ENCODE assay signal across 26 cellular contexts in genomic region chr9:123524866-123525265, GRCh38.
A peak's percentile ranks its signal among the peaks of the same experiment; 100 is the strongest.
DNase-seq lines count a peak whose midpoint lies in the region; ATAC-seq, FAIRE-seq and TF ChIP-seq lines count a peak whose summit lies in the region.
"Had no signal": no experiment of that assay in that cellular context is flagged by ENCODE, and none has a peak within 500 bp of the region (broad histone marks: within the 10 kb centered on the region; RNA-seq: fewer than 3 reads in every experiment).

No MANE protein-coding gene starts in this region.

- H3K79me2 ChIP-seq in K562 (ENCODE audit: control insufficient read depth, insufficient read depth, low read length) (no peaks in the 10 kb centered on the region), HepG2 (ENCODE audit: insufficient read depth, low read length) (no peaks in the 10 kb centered on the region)

- H2AFZ ChIP-seq in K562 (ENCODE audit: low read depth, low read length) (no peak overlapping the region), HepG2 (ENCODE audit: low read length) (no peak overlapping the region)

- peaks cover 5 to 9% of the 10 kb centered on the region in 2 experiments; a peak in 3 of 5 replicates for H3K4me1 ChIP-seq in K562 (replicated peaks in 1 of 2; ENCODE audit: control insufficient read depth in 2 of 2, insufficient read depth in 2 of 2, low read length in 2 of 2)
- H3K4me1 ChIP-seq in HepG2 (ENCODE audit: insufficient read depth, low read length) = peaks cover 18% of the 10 kb centered on the region
- H3K4me1 ChIP-seq: BE2C, BLaER1 had no signal

- H3K9me3 Mint-ChIP-seq in activated T-cell treated with anti-CD3 and anti-CD28 coated beads, Interleukin-2, amount 50 U/mL, for 4 hours = no peaks in the 10 kb centered on the region
- peaks cover 7% of the 10 kb centered on the region for H3K9me3 Mint-ChIP-seq in activated T-helper 1 cell treated with anti-CD3 and anti-CD28 coated beads, Interleukin-12 subunit alpha, Interleukin-12 subunit beta, Interleukin-2, Interleukin-4 antibody, amounts not matched to agents 30 ng/mL and 10 ng/mL and 1 ng/mL, durations not matched to agents 14 hours and 24 hours and 36 hours

- CTCF ChIA-PET in K562 (lab: Yijun Ruan, JAX; ENCODE audit: low intra/inter-chr PET ratio) (no interaction called here), HepG2 (lab: Yijun Ruan, JAX; ENCODE audit: low intra/inter-chr PET ratio, low total read pairs) (no interaction called here)

- no peaks in the 10 kb centered on the region for H3K27me3 ChIP-seq in K562 (ENCODE audit: control insufficient read depth in 2 of 2, insufficient read depth in 2 of 2, low read length in 2 of 2)
- H3K27me3 ChIP-seq in HepG2 (ENCODE audit: control insufficient read depth in 1 of 2, insufficient read depth in 2 of 2, low read length in 2 of 2) = no peaks in the 10 kb centered on the region
- H3K27me3 ChIP-seq: BE2C, BLaER1 had no signal

- no peak for TF ChIP-seq EP300 in K562 (IDR thresholded peaks at IDR 0.05; ENCODE audit: low read length)
- TF ChIP-seq EP300 in HepG2 (IDR thresholded peaks at IDR 0.05; ENCODE audit: low read depth in 2 of 2, low read length in 2 of 2) = no peak
- TF ChIP-seq EP300 in HepG2 (CRISPR knock-in tag; IDR thresholded peaks at IDR 0.05; ENCODE audit: borderline replicate concordance) = no peak

- H3K36me3 ChIP-seq in K562 (ENCODE audit: control insufficient read depth, insufficient read depth, low read length) = no peaks in the 10 kb centered on the region
- H3K36me3 ChIP-seq in HepG2 (replicated peaks in 1 of 2; ENCODE audit: control insufficient read depth in 1 of 2, insufficient read depth in 2 of 2, low read length in 2 of 2) = peaks cover 2 to 4% of the 10 kb centered on the region in 2 experiments; a peak in 2 of 5 replicates
- H3K36me3 ChIP-seq: BE2C had no signal

- no peak overlapping the region for H3K4me3 Mint-ChIP-seq in activated T-cell treated with anti-CD3 and anti-CD28 coated beads, Interleukin-2, amount 50 U/mL, for 4 hours
- H3K4me3 Mint-ChIP-seq in activated T-helper 1 cell treated with anti-CD3 and anti-CD28 coated beads, Interleukin-12 subunit alpha, Interleukin-12 subunit beta, Interleukin-2, Interleukin-4 antibody, amounts not matched to agents 30 ng/mL and 10 ng/mL and 1 ng/mL, durations not matched to agents 14 hours and 24 hours and 36 hours = no peak overlapping the region
- H3K4me3 Mint-ChIP-seq: CD14-positive monocyte; CD4-positive, alpha-beta memory T cell; CD4-positive, CD25-positive, alpha-beta regulatory T cell; CD8-positive, alpha-beta memory T cell had no signal

- TF ChIP-seq CTCF in K562 (IDR thresholded peaks at IDR 0.05 in 2 of 3, conservative IDR thresholded peaks at IDR 0.05 in 1 of 3; ENCODE audit: insufficient read depth in 2 of 3, low read depth in 1 of 3, low read length in 3 of 3) (no peak), HepG2 (CRISPR knock-in tag; IDR thresholded peaks at IDR 0.05) (no peak)

- H3K9ac ChIP-seq in K562 (ENCODE audit: insufficient read depth in 1 of 2, low read depth in 2 of 2, low read length in 2 of 2) = no peak overlapping the region; a peak in 1 of 4 replicates
- H3K9ac ChIP-seq in HepG2 (ENCODE audit: insufficient read depth, low read depth, low read length) = no peak overlapping the region
- H3K9ac ChIP-seq: BLaER1 had no signal

- POLR2A ChIA-PET in K562 (lab: Yijun Ruan, JAX) = interaction anchor here (0.9 kb wide), 1 partner anchor 17 kb away, joined by 4 read pairs; no protein-coding TSS in a partner anchor
- POLR2A ChIA-PET in HepG2 (lab: Yijun Ruan, JAX) = no interaction called here

- H3K36me3 Mint-ChIP-seq in activated T-cell treated with anti-CD3 and anti-CD28 coated beads, Interleukin-2, amount 50 U/mL, for 4 hours (ENCODE audit: insufficient read depth) = peaks cover 5% of the 10 kb centered on the region
- no peaks in the 10 kb centered on the region for H3K36me3 Mint-ChIP-seq in activated T-helper 1 cell treated with anti-CD3 and anti-CD28 coated beads, Interleukin-12 subunit alpha, Interleukin-12 subunit beta, Interleukin-2, Interleukin-4 antibody, amounts not matched to agents 30 ng/mL and 10 ng/mL and 1 ng/mL, durations not matched to agents 14 hours and 24 hours and 36 hours (ENCODE audit: low read depth)

- H3K9me3 ChIP-seq in K562 (replicated peaks; ENCODE audit: control insufficient read depth, insufficient read depth, low read depth, low read length) (no peaks in the 10 kb centered on the region), HepG2 (ENCODE audit: low read length) (peaks cover 1% of the 10 kb centered on the region; the same call in 1 of the 2 replicates)
- H3K9me3 ChIP-seq: BE2C had no signal

- TF ChIP-seq RAD21 in K562 (CRISPR knock-in tag; conservative IDR thresholded peaks at IDR 0.05 in 1 of 2, IDR thresholded peaks at IDR 0.05 in 1 of 2) (no peak), HepG2 (CRISPR knock-in tag; IDR thresholded peaks at IDR 0.05) (no peak)

- H3K27me3 Mint-ChIP-seq in activated T-cell treated with anti-CD3 and anti-CD28 coated beads, Interleukin-2, amount 50 U/mL, for 4 hours (ENCODE audit: low read depth) = no peaks in the 10 kb centered on the region
- no peaks in the 10 kb centered on the region for H3K27me3 Mint-ChIP-seq in activated T-helper 1 cell treated with anti-CD3 and anti-CD28 coated beads, Interleukin-12 subunit alpha, Interleukin-12 subunit beta, Interleukin-2, Interleukin-4 antibody, amounts not matched to agents 30 ng/mL and 10 ng/mL and 1 ng/mL, durations not matched to agents 14 hours and 24 hours and 36 hours (ENCODE audit: insufficient read depth)
- H3K27me3 Mint-ChIP-seq: CD4-positive, alpha-beta memory T cell; CD4-positive, CD25-positive, alpha-beta regulatory T cell; CD8-positive, alpha-beta memory T cell had no signal

- H3K4me2 ChIP-seq in K562 (ENCODE audit: insufficient read depth, low read length) = peak overlapping the region; percentile 0; the same call in 1 of the 2 replicates
- no peak overlapping the region for H3K4me2 ChIP-seq in HepG2 (ENCODE audit: low read depth, low read length)
- H3K4me2 ChIP-seq: BLaER1 had no signal

- H3K4me3 ChIP-seq in K562 = no peak overlapping the region
- H3K4me3 ChIP-seq in HepG2 (replicated peaks in 1 of 3; ENCODE audit: insufficient read depth in 1 of 3, low read depth in 2 of 3, low read length in 3 of 3) = no peak overlapping the region
- H3K4me3 ChIP-seq: BLaER1, GM12878 had no signal

- H3K27ac Mint-ChIP-seq in activated T-helper 1 cell treated with anti-CD3 and anti-CD28 coated beads, Interleukin-12 subunit alpha, Interleukin-12 subunit beta, Interleukin-2, Interleukin-4 antibody, amounts not matched to agents 30 ng/mL and 10 ng/mL and 1 ng/mL, durations not matched to agents 14 hours and 24 hours and 36 hours = no peak overlapping the region
- H3K27ac Mint-ChIP-seq: CD14-positive monocyte; CD4-positive, alpha-beta memory T cell; CD4-positive, CD25-positive, alpha-beta regulatory T cell; CD8-positive, alpha-beta memory T cell had no signal

- intact Hi-C loops in K562 (cut with micrococcal nuclease) = no loop called here
- intact Hi-C loops in HepG2 (cut with micrococcal nuclease; ENCODE audit: unreplicated experiment) = no loop called here
- intact Hi-C loops in activated T-helper 1 cell treated with anti-CD3 and anti-CD28 coated beads, Interleukin-12 subunit alpha, Interleukin-12 subunit beta, Interleukin-2, Interleukin-4 antibody, amounts not matched to agents 30 ng/mL and 10 ng/mL and 1 ng/mL, durations not matched to agents 14 hours and 24 hours and 36 hours (cut with micrococcal nuclease) = no loop called here

- no peaks in the 10 kb centered on the region for H3K4me1 Mint-ChIP-seq in activated T-cell treated with anti-CD3 and anti-CD28 coated beads, Interleukin-2, amount 50 U/mL, for 4 hours (ENCODE audit: low read depth)
- no peaks in the 10 kb centered on the region for H3K4me1 Mint-ChIP-seq in activated T-helper 1 cell treated with anti-CD3 and anti-CD28 coated beads, Interleukin-12 subunit alpha, Interleukin-12 subunit beta, Interleukin-2, Interleukin-4 antibody, amounts not matched to agents 30 ng/mL and 10 ng/mL and 1 ng/mL, durations not matched to agents 14 hours and 24 hours and 36 hours (ENCODE audit: low read depth)
- H3K4me1 Mint-ChIP-seq: CD4-positive, alpha-beta memory T cell; CD8-positive, alpha-beta memory T cell had no signal

- no peaks in the 10 kb centered on the region for H3K9me1 ChIP-seq in K562 (ENCODE audit: control insufficient read depth, insufficient read depth, low read length)

- ATAC-seq in K562 (peak; percentile 97), HepG2 (no peak)
- no peak for ATAC-seq in activated T-cell treated with anti-CD3 and anti-CD28 coated beads, Interleukin-2, amount 50 U/mL, for 4 hours
- no peak for ATAC-seq in stimulated activated naive CD8-positive, alpha-beta T cell treated with anti-CD3 and anti-CD28 coated beads, Interleukin-15, Interleukin-2, amounts not matched to agents 100 U/mL and 50 U/mL, for 24 hours
- ATAC-seq: GM12878 had no signal

- WGBS in K562 (ENCODE audit: insufficient coverage, low coverage, missing lambda C conversion rate) = 9% methylated on average over 6 of the region's 6 CpGs
- WGBS in HepG2 (ENCODE audit: low lambda C conversion rate) = 94% methylated on average over 6 of the region's 6 CpGs

- FAIRE-seq in K562 (lab: Jason Lieb, UNC) = peak; percentile 97
- no peak for FAIRE-seq in HepG2 (lab: Jason Lieb, UNC)
- FAIRE-seq: A204.1, GM12878, GM12892, GM18507 had no signal

- BruUV-seq in K562 (replicated peaks; lab: Mats Ljungman, UMichigan) (no TSS peak), HepG2 (replicated peaks; lab: Mats Ljungman, UMichigan) (no TSS peak)

- H3K27ac ChIP-seq in K562 (ENCODE audit: extremely low read depth, low read depth, low read length) = no peak overlapping the region
- H3K27ac ChIP-seq in HepG2 (ENCODE audit: extremely low read length, insufficient read depth, low read length) = peak overlapping the region; percentile 28
- H3K27ac ChIP-seq: BLaER1 had no signal

- TF ChIP-seq POLR2A in K562 (conservative IDR thresholded peaks at IDR 0.05) (no peak), HepG2 (IDR thresholded peaks at IDR 0.05; ENCODE audit: insufficient read depth in 1 of 2, low read depth in 2 of 2, low read length in 2 of 2) (no peak)

- H4K20me1 ChIP-seq in K562 (replicated peaks; ENCODE audit: control insufficient read depth, insufficient read depth, low read length) (0 out of 2 replicates have a peak, but pooled peaks cover 4% of the 10 kb centered on the region), HepG2 (ENCODE audit: insufficient read depth, low read length) (no peaks in the 10 kb centered on the region)
- H4K20me1 ChIP-seq: BLaER1 had no signal

- in situ Hi-C loops in K562 (cut with MboI) (loop anchor here (25.0 kb wide), 1 partner anchor 787 kb away; no protein-coding TSS in a partner anchor), HepG2 (cut with HindIII; ENCODE audit: extremely low pct_ligation_motif_present, low pct_unique_long_range_greater_than_20kb) (no loop called here)

- DNase-seq in K562 (ENCODE audit: extremely low read depth in 1 of 4, low spot score in 3 of 4) = peak; percentile 25 to 70 (median 55)
- no peak for DNase-seq in HepG2 (ENCODE audit: low spot score)
- no peak for DNase-seq in activated T-cell treated with anti-CD3 and anti-CD28 coated beads, Interleukin-2, amount 50 U/mL, for 4 hours
- DNase-seq in stimulated activated naive CD8-positive, alpha-beta T cell treated with anti-CD3 and anti-CD28 coated beads, Interleukin-15, Interleukin-2, amounts not matched to agents 100 U/mL and 50 U/mL, for 24 hours = no peak
- DNase-seq in activated T-helper 1 cell treated with anti-CD3 and anti-CD28 coated beads, Interleukin-12 subunit alpha, Interleukin-12 subunit beta, Interleukin-2, Interleukin-4 antibody, amounts not matched to agents 30 ng/mL and 10 ng/mL and 1 ng/mL, durations not matched to agents 14 hours and 24 hours and 36 hours (ENCODE audit: low spot score) = no peak
- DNase-seq: 8988T; ACHN; BE2C; C1 segment of cervical spinal cord; CD4-positive, alpha-beta memory T cell; CD4-positive, CD25-positive, alpha-beta regulatory T cell; CD8-positive, alpha-beta memory T cell; COR-L47; DMS 273 treated with DMSO at 0.1 percent for 48 hours; DMS153; DMS53; DMS79; DND-41; EL; GDM1 had no signal

Comparison
In these comparisons a context has a peak if more than half of its experiments do, and no peak if none do; other contexts are left out.
1. DNase-seq: peak in K562 (4 of 4); none in HepG2 (single experiment), activated T-cell treated with anti-CD3 and anti-CD28 coated beads, Interleukin-2, amount 50 U/mL, for 4 hours (single experiment), stimulated activated naive CD8-positive, alpha-beta T cell treated with anti-CD3 and anti-CD28 coated beads, Interleukin-15, Interleukin-2, amounts not matched to agents 100 U/mL and 50 U/mL, for 24 hours (single experiment) and activated T-helper 1 cell treated with anti-CD3 and anti-CD28 coated beads, Interleukin-12 subunit alpha, Interleukin-12 subunit beta, Interleukin-2, Interleukin-4 antibody, amounts not matched to agents 30 ng/mL and 10 ng/mL and 1 ng/mL, durations not matched to agents 14 hours and 24 hours and 36 hours (single experiment).
2. Of the 241 proteins assayed by ChIP-seq in both HepG2 and K562: peak only in HepG2: none; only in K562: BHLHE40, DPF2, EHMT2, HNRNPLL, MAFF, MAFG and 1 more; in both: none; in neither: 232; mixed calls (peak in some experiments, not most) for 2.